Comparison of ENCODE assay signal across 8 cellular contexts in genomic region chr11:62727833-62728721, GRCh38. TPM values are rescaled to one million over a fixed set of nuclear protein-coding genes. Genes with fewer than 3 reads are reported as not detected.
A peak's percentile ranks its signal among the peaks of the same experiment; 100 is the strongest.
DNase-seq lines count a peak whose midpoint lies in the region; ATAC-seq, FAIRE-seq and TF ChIP-seq lines count a peak whose summit lies in the region.

TSS of gene TTC9C (plus strand) at chr11:62728486. CDS start at chr11:62728849, 363 bp downstream.

- no peaks in the 10 kb centered on the region for H3K9me3 ChIP-seq in keratinocyte (ENCODE audit: control insufficient read depth, low read depth, low read length)

- peaks cover 4% of the 10 kb centered on the region for H4K20me1 ChIP-seq in keratinocyte (ENCODE audit: control insufficient read depth, extremely low read depth, insufficient read depth, low read length)

- peak within 1 kb of the TSS; percentile 98 for H2AFZ ChIP-seq in keratinocyte (ENCODE audit: control insufficient read depth, low read length)

- no peak for FAIRE-seq in keratinocyte (lab: Jason Lieb, UNC)

- TF ChIP-seq CTCF in AG09319 (IDR thresholded peaks at IDR 0.05; ENCODE audit: low read depth, low read length) = no peak
- TF ChIP-seq CTCF in keratinocyte (optimal IDR thresholded peaks at IDR 0.05 in 1 of 3, IDR thresholded peaks at IDR 0.05 in 1 of 3, conservative IDR thresholded peaks at IDR 0.05 in 1 of 3; ENCODE audit: extremely low read depth in 1 of 3, insufficient read depth in 2 of 3, low read length in 3 of 3) = no peak

- dilution Hi-C loops in keratinocyte (cut with MboI; ENCODE audit: extremely low pct_ligation_motif_present, low sequenced_read_pairs) = no loop called here

- peaks cover 26% of the 10 kb centered on the region for H3K4me1 ChIP-seq in keratinocyte (ENCODE audit: control insufficient read depth, extremely low read depth, insufficient read depth, low read length)

- peak; percentile 93 for DNase-seq in AG09319 (ENCODE audit: extremely low read depth, low read depth)
- peak; percentile 96 for DNase-seq in NCI-H460 (ENCODE audit: extremely low read depth, low read depth)
- DNase-seq in activated CD4-positive, CD25-positive, alpha-beta regulatory T cell treated with anti-CD3 and anti-CD28 coated beads, Interleukin-2, amount 50 U/mL, for 72 hours = peak; percentile 73
- peak; percentile 63 to 91 for DNase-seq in cerebellar nuclear complex (lab: John Stamatoyannopoulos, UW)
- peak; percentile 69 for DNase-seq in keratinocyte (ENCODE audit: low read depth, low spot score)
- peak; percentile 62 to 70 for DNase-seq in stimulated activated CD4-positive, alpha-beta T cell treated with anti-CD3 and anti-CD28 coated beads, Interleukin-15, amount 100 ng/mL, for 1 hour (ENCODE audit: low read depth in 1 of 2, low spot score in 1 of 2)

- no peaks in the 10 kb centered on the region for H3K9me1 ChIP-seq in keratinocyte (ENCODE audit: control insufficient read depth, extremely low read depth, insufficient read depth, low read length)

- peaks cover 68% of the 10 kb centered on the region for H3K79me2 ChIP-seq in keratinocyte (ENCODE audit: control insufficient read depth, insufficient read depth, low read length)

- peak within 1 kb of the TSS; percentile 76 for H3K4me2 ChIP-seq in keratinocyte (ENCODE audit: control insufficient read depth, extremely low read depth, insufficient read depth, low read depth, low read length)

- peak within 1 kb of the TSS; percentile 69 to 99 (median 80) for H3K4me3 ChIP-seq in keratinocyte (ENCODE audit: control insufficient read depth in 2 of 3, extremely low read depth in 1 of 3, insufficient read depth in 2 of 3, low read depth in 1 of 3, low read length in 3 of 3)

- H3K27ac ChIP-seq in keratinocyte (ENCODE audit: control insufficient read depth, insufficient read depth, low read length) = peak within 1 kb of the TSS; percentile 87

- H3K36me3 ChIP-seq in keratinocyte (ENCODE audit: control insufficient read depth in 2 of 2, extremely low read depth in 1 of 2, insufficient read depth in 2 of 2, low read length in 2 of 2) = peaks cover 8 to 15% of the 10 kb centered on the region in 2 experiments

- no peaks in the 10 kb centered on the region for H3K27me3 ChIP-seq in keratinocyte (ENCODE audit: control insufficient read depth, extremely low read depth, insufficient read depth, low read length)

- ATAC-seq in GM19043 (IDR thresholded peaks at IDR 0.05; ENCODE audit: low read depth, unreplicated experiment) (peak; percentile 40), HG03378 (IDR thresholded peaks at IDR 0.05; ENCODE audit: unreplicated experiment) (peak; percentile 54)

- peak within 1 kb of the TSS; percentile 94 for H3K9ac ChIP-seq in keratinocyte (ENCODE audit: control insufficient read depth, extremely low read depth, insufficient read depth, low read length)

RNA-seq across cellular contexts. Expression of gene TTC9C, which starts in this region (rescaled TPM):
- total RNA-seq in NCI-H460 (2014; rRNA removed; shearing (Covaris generic)) = 25.8 and 28.8 TPM in 2 replicates
- polyA plus RNA-seq in NCI-H460 (2014; cell fraction: nucleus; rRNA removed) = 17.5 and 29.8 TPM in 2 replicates
- 14.7 to 26.1 TPM (median 23.8 TPM) in 3 replicates for polyA plus RNA-seq in keratinocyte
- 20.3 TPM for polyA plus RNA-seq in keratinocyte (2011; ENCODE audit: low read depth)
- polyA plus RNA-seq in keratinocyte (2011; cell fraction: cytosol; rRNA removed) = 11.7 and 11.9 TPM in 2 replicates
- 31.7 and 36.5 TPM in 2 replicates for polyA plus RNA-seq in keratinocyte (2011; cell fraction: nucleus; rRNA removed)
- polyA plus RNA-seq in keratinocyte (2012; ENCODE audit: low replicate concordance) = 17.7 and 30.0 TPM in 2 replicates
- polyA minus RNA-seq in keratinocyte = 9.5 to 12.0 TPM (median 10.0 TPM) in 3 replicates
- 7.1 TPM for polyA minus RNA-seq in keratinocyte (2011; cell fraction: cytosol; rRNA and poly(A)+ RNA removed)
- polyA minus RNA-seq in keratinocyte (2011; cell fraction: nucleus; rRNA and poly(A)+ RNA removed) = 5.1 and 9.7 TPM in 2 replicates

Comparison
In these comparisons a context has a peak if more than half of its experiments do, and no peak if none do; other contexts are left out.
1. Peak in every context shown above with its lines: DNase-seq, ATAC-seq, H3K4me3 ChIP-seq and H3K27ac ChIP-seq.